ENCODE assay signal across 17 cellular contexts in genomic region chr7:47400001-47400400, GRCh38.
"Had no signal": no experiment of that assay in that cellular context is flagged by ENCODE, and none has a peak within 500 bp of the region (broad histone marks: within the 10 kb centered on the region; RNA-seq: fewer than 3 reads in every experiment).

No MANE protein-coding gene starts in this region.

- ATAC-seq: left ventricle myocardium superior; lower lobe of right lung; natural killer cell; pancreas; right lobe of liver; stimulated activated effector memory CD8-positive, alpha-beta T cell treated with anti-CD3 and anti-CD28 coated beads, Interleukin-12 subunit alpha, Interleukin-12 subunit beta, amount 100 ng/mL, for 72 hours; stimulated activated naive CD8-positive, alpha-beta T cell treated with anti-CD3 and anti-CD28 coated beads, Interleukin-15, Interleukin-2, amounts not matched to agents 100 U/mL and 50 U/mL, for 24 hours had no signal

- H3K27ac ChIP-seq: dorsolateral prefrontal cortex, lower lobe of right lung, neutrophil, pancreas, right lobe of liver, thoracic aorta, transverse colon, vagina had no signal

- DNase-seq: effector CD4-positive, alpha-beta T cell; left ventricle myocardium superior; lower lobe of right lung; natural killer cell; stimulated activated CD4-positive, alpha-beta T cell treated with anti-CD3 and anti-CD28 coated beads, Interleukin-2, amount 100 ng/mL, for 24 hours; stimulated activated CD4-positive, alpha-beta T cell treated with anti-CD3 and anti-CD28 coated beads, Interleukin-4, amount 100 ng/mL, for 24 hours; stimulated activated naive CD8-positive, alpha-beta T cell treated with anti-CD3 and anti-CD28 coated beads, Interleukin-15, Interleukin-2, amounts not matched to agents 100 U/mL and 50 U/mL, for 24 hours; transverse colon had no signal

- H3K27me3 Mint-ChIP-seq: progenitor cell of endocrine pancreas had no signal

- H3K4me1 Mint-ChIP-seq: natural killer cell; stimulated activated effector memory CD8-positive, alpha-beta T cell treated with anti-CD3 and anti-CD28 coated beads, Interleukin-12 subunit alpha, Interleukin-12 subunit beta, amount 100 ng/mL, for 72 hours had no signal

- H3K4me3 ChIP-seq: dorsolateral prefrontal cortex, lower lobe of right lung, pancreas, right lobe of liver, thoracic aorta, transverse colon, vagina had no signal

- H3K4me3 Mint-ChIP-seq: natural killer cell; neural crest cell; stimulated activated effector memory CD8-positive, alpha-beta T cell treated with anti-CD3 and anti-CD28 coated beads, Interleukin-12 subunit alpha, Interleukin-12 subunit beta, amount 100 ng/mL, for 72 hours had no signal

- H3K27me3 ChIP-seq: neutrophil, pancreas, right lobe of liver, transverse colon, vagina had no signal

- H3K36me3 Mint-ChIP-seq: natural killer cell; stimulated activated effector memory CD8-positive, alpha-beta T cell treated with anti-CD3 and anti-CD28 coated beads, Interleukin-12 subunit alpha, Interleukin-12 subunit beta, amount 100 ng/mL, for 72 hours had no signal

- H3K36me3 ChIP-seq: neutrophil had no signal

- H3K9me3 ChIP-seq: lower lobe of right lung, neutrophil, pancreas, right lobe of liver, thoracic aorta, transverse colon, vagina had no signal

- H3K27ac Mint-ChIP-seq: natural killer cell; progenitor cell of endocrine pancreas; stimulated activated effector memory CD8-positive, alpha-beta T cell treated with anti-CD3 and anti-CD28 coated beads, Interleukin-12 subunit alpha, Interleukin-12 subunit beta, amount 100 ng/mL, for 72 hours had no signal

- H3K9me3 Mint-ChIP-seq: natural killer cell; neural crest cell; stimulated activated effector memory CD8-positive, alpha-beta T cell treated with anti-CD3 and anti-CD28 coated beads, Interleukin-12 subunit alpha, Interleukin-12 subunit beta, amount 100 ng/mL, for 72 hours had no signal
